ENCODE assay signal across 30 cellular contexts in genomic region chr2:44420725-44421124, GRCh38.
"Had no signal": no experiment of that assay in that cellular context is flagged by ENCODE, and none has a peak within 500 bp of the region (broad histone marks: within the 10 kb centered on the region; RNA-seq: fewer than 3 reads in every experiment).

No MANE protein-coding gene starts in this region.

- ATAC-seq: activated CD4-positive, CD25-positive, alpha-beta regulatory T cell treated with anti-CD3 and anti-CD28 coated beads, Interleukin-2, amount 50 U/mL, for 24 hours; activated CD8-positive, alpha-beta T cell treated with anti-CD3 and anti-CD28 coated beads for 36 hours; activated naive CD8-positive, alpha-beta T cell treated with anti-CD3 and anti-CD28 coated beads, Interleukin-2, amount 50 U/mL, for 24 hours; activated T-cell treated with anti-CD3 and anti-CD28 coated beads, Interleukin-2, amount 50 U/mL, for 4 hours; activated T-helper 17 cell treated with anti-CD3 and anti-CD28 coated beads, Interleukin-2, amount 50 U/mL, for 72 hours; body of pancreas; effector memory CD8-positive, alpha-beta T cell; foreskin keratinocyte; gastrocnemius medialis; heart left ventricle had no signal

- H3K36me3 ChIP-seq: adrenal gland, esophagus muscularis mucosa, gastrocnemius medialis, heart left ventricle, WERI-Rb-1 had no signal

- H3K9me3 ChIP-seq: adrenal gland, body of pancreas, esophagus muscularis mucosa, gastrocnemius medialis had no signal

- DNase-seq: activated B cell treated with CpG ODN at 0.5 μM for 24 hours; activated CD4-positive, alpha-beta T cell treated with anti-CD3 and anti-CD28 coated beads for 48 hours; activated CD4-positive, alpha-beta T cell treated with anti-CD3 and anti-CD28 coated beads, Interleukin-2, amount 50 U/mL, for 1 hour; activated CD4-positive, alpha-beta T cell treated with anti-CD3 and anti-CD28 coated beads, Interleukin-2, amount 50 U/mL, for 48 hours; activated CD8-positive, alpha-beta memory T cell treated with anti-CD3 and anti-CD28 coated beads for 24 hours; activated CD8-positive, alpha-beta T cell treated with anti-CD3 and anti-CD28 coated beads for 36 hours; activated effector memory CD4-positive, alpha-beta T cell treated with anti-CD3 and anti-CD28 coated beads, Interleukin-2, amount 50 U/mL, for 16 hours; activated naive CD4-positive, alpha-beta T cell treated with anti-CD3 and anti-CD28 coated beads for 36 hours; activated naive CD8-positive, alpha-beta T cell treated with anti-CD3 and anti-CD28 coated beads for 36 hours; activated naive CD8-positive, alpha-beta T cell treated with anti-CD3 and anti-CD28 coated beads, Interleukin-2, amount 50 U/mL, for 24 hours; activated T-cell treated with anti-CD3 and anti-CD28 coated beads, Interleukin-2, amount 50 U/mL, for 4 hours; adrenal gland; amygdala; aorta; body of pancreas; caudate nucleus; cortex of kidney; dermis blood vessel endothelial cell; effector CD4-positive, alpha-beta T cell; effector memory CD8-positive, alpha-beta T cell; erythroblast; foreskin keratinocyte; gastrocnemius medialis; glutamatergic neuron; heart left ventricle; T1000; WERI-Rb-1 had no signal

- H3K27me3 ChIP-seq: adrenal gland, body of pancreas, esophagus muscularis mucosa, foreskin keratinocyte, gastrocnemius medialis, heart left ventricle had no signal

- H3K27ac ChIP-seq: adrenal gland, body of pancreas, esophagus muscularis mucosa, foreskin keratinocyte, gastrocnemius medialis, heart left ventricle, WERI-Rb-1 had no signal

- H3K4me1 ChIP-seq: adrenal gland, body of pancreas, esophagus muscularis mucosa, foreskin keratinocyte, gastrocnemius medialis, heart left ventricle had no signal

- H3K4me3 ChIP-seq: adrenal gland, body of pancreas, esophagus muscularis mucosa, gastrocnemius medialis, heart left ventricle had no signal
